ENCODE assay signal across 1 cellular context in genomic region chr2:175676813-175677212, GRCh38.
TF ChIP-seq lines count a peak whose summit lies in the region.

No MANE protein-coding gene starts in this region.

TF ChIP-seq in HepG2, 621 proteins besides CTCF, POLR2A, EP300 and RAD21:
- TF ChIP-seq ZNF746 (CRISPR knock-in tag; IDR thresholded peaks at IDR 0.05) (no peak), ARNTL (CRISPR knock-in tag; IDR thresholded peaks at IDR 0.05) (no peak), POLR2AphosphoS2 (IDR thresholded peaks at IDR 0.05; ENCODE audit: low read depth, low read length) (no peak), HNF4G (IDR thresholded peaks at IDR 0.05; ENCODE audit: borderline replicate concordance, low read depth, low read length) (no peak), HNF4G (CRISPR knock-in tag; IDR thresholded peaks at IDR 0.05; ENCODE audit: borderline replicate concordance, low read depth) (no peak), HNRNPL (IDR thresholded peaks at IDR 0.05; ENCODE audit: low read depth, low read length) (no peak)
- TF ChIP-seq, protein P1, sequence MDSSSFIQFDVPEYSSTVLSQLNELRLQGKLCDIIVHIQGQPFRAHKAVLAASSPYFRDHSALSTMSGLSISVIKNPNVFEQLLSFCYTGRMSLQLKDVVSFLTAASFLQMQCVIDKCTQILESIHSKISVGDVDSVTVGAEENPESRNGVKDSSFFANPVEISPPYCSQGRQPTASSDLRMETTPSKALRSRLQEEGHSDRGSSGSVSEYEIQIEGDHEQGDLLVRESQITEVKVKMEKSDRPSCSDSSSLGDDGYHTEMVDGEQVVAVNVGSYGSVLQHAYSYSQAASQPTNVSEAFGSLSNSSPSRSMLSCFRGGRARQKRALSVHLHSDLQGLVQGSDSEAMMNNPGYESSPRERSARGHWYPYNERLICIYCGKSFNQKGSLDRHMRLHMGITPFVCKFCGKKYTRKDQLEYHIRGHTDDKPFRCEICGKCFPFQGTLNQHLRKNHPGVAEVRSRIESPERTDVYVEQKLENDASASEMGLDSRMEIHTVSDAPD (CRISPR knock-in tag; IDR thresholded peaks at IDR 0.05) = no peak
